In the genomic region with DNA sequence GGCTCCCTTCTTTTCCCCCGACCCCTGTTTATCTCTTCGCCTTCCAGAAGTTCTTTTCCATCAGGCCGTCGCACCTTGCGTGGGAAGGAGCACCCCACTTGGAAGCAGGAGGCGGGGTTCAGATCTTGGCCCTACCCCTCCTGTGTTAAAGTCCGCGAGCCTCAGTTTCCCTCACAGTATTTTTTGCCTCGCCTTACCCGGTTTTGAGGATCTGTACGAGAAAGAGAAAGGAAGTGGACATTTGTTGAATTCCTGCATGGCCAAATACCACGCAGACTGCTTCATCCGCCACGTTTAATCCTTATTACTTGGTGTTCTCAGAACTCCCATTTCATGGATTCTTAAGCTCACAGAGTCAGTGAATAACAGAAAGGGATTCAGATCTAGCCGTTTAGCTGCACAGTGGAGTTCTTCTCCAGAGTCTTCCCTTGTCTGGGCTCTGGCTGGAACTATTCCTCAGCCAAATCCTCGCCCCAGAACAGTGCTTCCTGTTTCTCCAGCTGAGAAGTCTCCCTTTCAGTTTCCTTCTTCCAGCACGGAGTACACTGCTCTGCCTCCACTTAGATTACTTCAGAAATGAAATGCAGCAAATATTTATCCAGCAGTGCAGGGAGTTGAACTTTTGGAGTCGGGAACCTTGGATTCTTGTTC, we compare ENCODE assay signal across 1 cellular context.
TF ChIP-seq lines count a peak whose summit lies in the region.

No MANE protein-coding gene starts in this region.

TF ChIP-seq in HEK293, 187 proteins besides CTCF, POLR2A, EP300 and RAD21 (continued from another document):
- TF ChIP-seq, protein P1, sequence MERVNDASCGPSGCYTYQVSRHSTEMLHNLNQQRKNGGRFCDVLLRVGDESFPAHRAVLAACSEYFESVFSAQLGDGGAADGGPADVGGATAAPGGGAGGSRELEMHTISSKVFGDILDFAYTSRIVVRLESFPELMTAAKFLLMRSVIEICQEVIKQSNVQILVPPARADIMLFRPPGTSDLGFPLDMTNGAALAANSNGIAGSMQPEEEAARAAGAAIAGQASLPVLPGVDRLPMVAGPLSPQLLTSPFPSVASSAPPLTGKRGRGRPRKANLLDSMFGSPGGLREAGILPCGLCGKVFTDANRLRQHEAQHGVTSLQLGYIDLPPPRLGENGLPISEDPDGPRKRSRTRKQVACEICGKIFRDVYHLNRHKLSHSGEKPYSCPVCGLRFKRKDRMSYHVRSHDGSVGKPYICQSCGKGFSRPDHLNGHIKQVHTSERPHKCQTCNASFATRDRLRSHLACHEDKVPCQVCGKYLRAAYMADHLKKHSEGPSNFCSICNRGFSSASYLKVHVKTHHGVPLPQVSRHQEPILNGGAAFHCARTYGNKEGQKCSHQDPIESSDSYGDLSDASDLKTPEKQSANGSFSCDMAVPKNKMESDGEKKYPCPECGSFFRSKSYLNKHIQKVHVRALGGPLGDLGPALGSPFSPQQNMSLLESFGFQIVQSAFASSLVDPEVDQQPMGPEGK (tag by site-specific recombination; IDR thresholded peaks at IDR 0.05): no peak
- TF ChIP-seq, protein P2, sequence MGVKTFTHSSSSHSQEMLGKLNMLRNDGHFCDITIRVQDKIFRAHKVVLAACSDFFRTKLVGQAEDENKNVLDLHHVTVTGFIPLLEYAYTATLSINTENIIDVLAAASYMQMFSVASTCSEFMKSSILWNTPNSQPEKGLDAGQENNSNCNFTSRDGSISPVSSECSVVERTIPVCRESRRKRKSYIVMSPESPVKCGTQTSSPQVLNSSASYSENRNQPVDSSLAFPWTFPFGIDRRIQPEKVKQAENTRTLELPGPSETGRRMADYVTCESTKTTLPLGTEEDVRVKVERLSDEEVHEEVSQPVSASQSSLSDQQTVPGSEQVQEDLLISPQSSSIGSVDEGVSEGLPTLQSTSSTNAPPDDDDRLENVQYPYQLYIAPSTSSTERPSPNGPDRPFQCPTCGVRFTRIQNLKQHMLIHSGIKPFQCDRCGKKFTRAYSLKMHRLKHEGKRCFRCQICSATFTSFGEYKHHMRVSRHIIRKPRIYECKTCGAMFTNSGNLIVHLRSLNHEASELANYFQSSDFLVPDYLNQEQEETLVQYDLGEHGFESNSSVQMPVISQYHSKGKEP (tag by site-specific recombination; IDR thresholded peaks at IDR 0.05): no peak
TF ChIP-seq in HEK293: peak in this region for 2.
